ENCODE assay signal across 8 cellular contexts in genomic region chr2:209495068-209495620, GRCh38.
DNase-seq lines count a peak whose midpoint lies in the region; ATAC-seq and TF ChIP-seq lines count a peak whose summit lies in the region.
"Not testable (repeated sequence)": the region's sequence is repeated elsewhere in the genome, so short reads cannot be mapped to it uniquely, and the experiment has no call there.

No MANE protein-coding gene starts in this region.

- 80 to 87% methylated on average over 13 of the region's 13 CpGs for WGBS in lung, 2 donors

- peak; percentile 35 for DNase-seq in DMS 273 (lab: John Stamatoyannopoulos, UW; ENCODE audit: unreplicated experiment)
- not testable (repeated sequence) for DNase-seq in RWPE1 (ENCODE audit: low spot score); epithelial cell of prostate (ENCODE audit: low read depth, low spot score); left ventricle myocardium inferior; lung (ENCODE audit: low spot score); tibial artery

- peak overlapping the region in 3 of 5 experiments; percentile 30 to 90 (median 83) for H3K27ac Mint-ChIP-seq in brain

- not testable (repeated sequence) for H3K36me3 ChIP-seq in left ventricle myocardium inferior; lung (ENCODE audit: control insufficient read depth in 2 of 2, insufficient read depth in 2 of 2, low read length in 2 of 2); skeletal muscle satellite cell (ENCODE audit: insufficient read depth, low read length); tibial artery

- H3K4me3 ChIP-seq in left ventricle myocardium inferior = peak overlapping the region; percentile 49
- not testable (repeated sequence) for H3K4me3 ChIP-seq in lung; skeletal muscle satellite cell (ENCODE audit: low read length); tibial artery

- not testable (repeated sequence) for ATAC-seq in lung (ENCODE audit: insufficient read depth, low FRiP score)

- peak overlapping the region; percentile 69 for H3K9ac ChIP-seq in skeletal muscle satellite cell (ENCODE audit: low read depth, low read length)

- H3K27ac ChIP-seq in RWPE1 (peak overlapping the region; percentile 83), epithelial cell of prostate (peak overlapping the region; percentile 73), left ventricle myocardium inferior (replicated peaks) (peak overlapping the region; percentile 91), lung (ENCODE audit: low read depth in 1 of 2, low read length in 1 of 2) (peak overlapping the region; percentile 75 to 83), tibial artery (peak overlapping the region; percentile 70 to 77)

- peaks cover 100% of the 10 kb centered on the region for H3K36me3 Mint-ChIP-seq in brain

- H3K4me1 ChIP-seq in left ventricle myocardium inferior = peaks cover 24% of the 10 kb centered on the region
- H3K4me1 ChIP-seq in lung (ENCODE audit: control insufficient read depth in 2 of 2, insufficient read depth in 2 of 2, low read length in 2 of 2) = not testable (repeated sequence)
- peaks cover 19% of the 10 kb centered on the region for H3K4me1 ChIP-seq in skeletal muscle satellite cell (ENCODE audit: control insufficient read depth, insufficient read depth, low read length)
- H3K4me1 ChIP-seq in tibial artery = peaks cover 0 to 25% (median 10%) of the 10 kb centered on the region in 4 donors

- not testable (repeated sequence) for H3K27me3 Mint-ChIP-seq in brain

- peak overlapping the region; percentile 63 for H3K4me2 ChIP-seq in skeletal muscle satellite cell (ENCODE audit: low read length)

- H3K9me3 ChIP-seq in left ventricle myocardium inferior (replicated peaks) (peaks cover 80% of the 10 kb centered on the region), tibial artery (peaks cover 0 to 18% (median 3%) of the 10 kb centered on the region in 3 donors)
- H3K9me3 ChIP-seq in lung (ENCODE audit: control insufficient read depth in 2 of 2, insufficient read depth in 1 of 2, low read length in 1 of 2); skeletal muscle satellite cell (replicated peaks; ENCODE audit: low read length): not testable (repeated sequence)

- peaks cover 49 to 95% (median 85%) of the 10 kb centered on the region in 5 experiments for H3K9me3 Mint-ChIP-seq in brain

- intact Hi-C loops in left ventricle myocardium inferior (cut with micrococcal nuclease) = not testable (repeated sequence)
- intact Hi-C loops in tibial artery (cut with DNase I; ENCODE audit: low total_unique reads) = loop anchor here (10.0 kb wide), 1 partner anchor 50 kb away; no protein-coding TSS in a partner anchor

- H3K4me1 Mint-ChIP-seq in brain = peaks cover 28% of the 10 kb centered on the region

- POLR2A ChIA-PET in RWPE1 (lab: Yijun Ruan, JAX; ENCODE audit: low non-redundant PET) = not testable (repeated sequence)

- not testable (repeated sequence) for H3K27me3 ChIP-seq in left ventricle myocardium inferior (ENCODE audit: low read depth); lung (ENCODE audit: control insufficient read depth, insufficient read depth); skeletal muscle satellite cell (ENCODE audit: control insufficient read depth, insufficient read depth, low read length); tibial artery

- CTCF ChIA-PET in RWPE1 (lab: Yijun Ruan, JAX) = not testable (repeated sequence)

- TF ChIP-seq CTCF in RWPE1 (conservative IDR thresholded peaks at IDR 0.05; ENCODE audit: low read depth); brain (conservative IDR thresholded peaks at IDR 0.05); left ventricle myocardium inferior (IDR thresholded peaks at IDR 0.05; ENCODE audit: borderline replicate concordance); lung (IDR thresholded peaks at IDR 0.05; ENCODE audit: control extremely low read depth, extremely low read depth); tibial artery (IDR thresholded peaks at IDR 0.05): not testable (repeated sequence)

- not testable (repeated sequence) for H3K4me3 Mint-ChIP-seq in brain
